Comparison of ENCODE assay signal across 22 cellular contexts in genomic region chr3:123774474-123774873, GRCh38.
DNase-seq lines count a peak whose midpoint lies in the region; ATAC-seq and TF ChIP-seq lines count a peak whose summit lies in the region.
"Had no signal": no experiment of that assay in that cellular context is flagged by ENCODE, and none has a peak within 500 bp of the region (broad histone marks: within the 10 kb centered on the region; RNA-seq: fewer than 3 reads in every experiment).

No MANE protein-coding gene starts in this region.

- intact Hi-C loops in sciatic nerve (cut with DNase I), result no loop called here

- H3K9ac ChIP-seq in adipocyte (ENCODE audit: low read length), result peak overlapping the region; percentile 56
- H3K9ac ChIP-seq: BLaER1 had no signal

- H3K27me3 Mint-ChIP-seq in type B pancreatic cell, result peaks cover 2% of the 10 kb centered on the region

- H3K9me3 Mint-ChIP-seq in type B pancreatic cell, result no peaks in the 10 kb centered on the region
- H3K9me3 Mint-ChIP-seq: CD4-positive, alpha-beta memory T cell; H9 had no signal

- DNase-seq in adipocyte (ENCODE audit: low read depth), result no peak
- no peak for DNase-seq in sciatic nerve (ENCODE audit: low spot score)
- DNase-seq in type B pancreatic cell (ENCODE audit: extremely low spot score, unreplicated experiment), result no peak
- DNase-seq in effector memory CD4-positive, alpha-beta T cell, result no peak
- DNase-seq: CD4-positive, alpha-beta memory T cell; DMS153; GDM1; H9; Karpas-422; NCI-H1436; NCI-H1930; NCI-H226; NCI-H524 treated with DMSO at 0.1 percent for 48 hours; PC-3; RPMI8226; SHP77 treated with DMSO at 0.1 percent for 48 hours had no signal

- peaks cover 15% of the 10 kb centered on the region for H3K4me1 Mint-ChIP-seq in type B pancreatic cell (ENCODE audit: unreplicated experiment)
- H3K4me1 Mint-ChIP-seq: CD4-positive, alpha-beta memory T cell; H9; IgD-negative memory B cell had no signal

- peaks cover 5% of the 10 kb centered on the region for H3K36me3 ChIP-seq in adipocyte (ENCODE audit: control insufficient read depth, insufficient read depth, low read length, severe bottlenecking)
- H3K36me3 ChIP-seq in effector memory CD4-positive, alpha-beta T cell (ENCODE audit: control insufficient read depth, insufficient read depth, low read length), result no peaks in the 10 kb centered on the region

- no peaks in the 10 kb centered on the region for H3K27me3 ChIP-seq in adipocyte (replicated peaks; ENCODE audit: control insufficient read depth, insufficient read depth, low read length)
- no peaks in the 10 kb centered on the region for H3K27me3 ChIP-seq in layer of hippocampus (ENCODE audit: control insufficient read depth, insufficient read depth, low read length)
- H3K27me3 ChIP-seq in effector memory CD4-positive, alpha-beta T cell (replicated peaks; ENCODE audit: control insufficient read depth, insufficient read depth, low read length, poor library complexity, severe bottlenecking), result no peaks in the 10 kb centered on the region
- H3K27me3 ChIP-seq: BLaER1 had no signal

- no peaks in the 10 kb centered on the region for H3K9me3 ChIP-seq in adipocyte (ENCODE audit: control insufficient read depth, low read length)
- H3K9me3 ChIP-seq in effector memory CD4-positive, alpha-beta T cell (ENCODE audit: control insufficient read depth, low read length), result no peaks in the 10 kb centered on the region
- H3K9me3 ChIP-seq: BLaER1 had no signal

- peaks cover 19% of the 10 kb centered on the region for H3K4me1 ChIP-seq in adipocyte (ENCODE audit: control insufficient read depth, insufficient read depth, low read length)
- no peaks in the 10 kb centered on the region for H3K4me1 ChIP-seq in effector memory CD4-positive, alpha-beta T cell (ENCODE audit: control insufficient read depth, insufficient read depth, low read length, poor library complexity, severe bottlenecking)

- H3K4me3 ChIP-seq in adipocyte (ENCODE audit: low read length), result peak overlapping the region; percentile 49
- H3K4me3 ChIP-seq in effector memory CD4-positive, alpha-beta T cell (ENCODE audit: insufficient read depth, low read depth, low read length, poor library complexity, severe bottlenecking), result no peak overlapping the region
- H3K4me3 ChIP-seq: BLaER1 had no signal

- TF ChIP-seq CTCF in type B pancreatic cell (conservative IDR thresholded peaks at IDR 0.05), result no peak

- peak overlapping the region; percentile 47 for H3K27ac Mint-ChIP-seq in type B pancreatic cell
- H3K27ac Mint-ChIP-seq: CD4-positive, alpha-beta memory T cell had no signal

- no peak overlapping the region for H3K4me3 Mint-ChIP-seq in type B pancreatic cell
- H3K4me3 Mint-ChIP-seq: CD4-positive, alpha-beta memory T cell; H9; IgD-negative memory B cell had no signal

- H3K27ac ChIP-seq in layer of hippocampus (ENCODE audit: low read depth, low read length), result peak overlapping the region; percentile 1
- no peak overlapping the region for H3K27ac ChIP-seq in effector memory CD4-positive, alpha-beta T cell (ENCODE audit: insufficient read depth, low read length, poor library complexity, severe bottlenecking)
- H3K27ac ChIP-seq: BLaER1, HL-60 had no signal

- H3K36me3 Mint-ChIP-seq in type B pancreatic cell, result no peaks in the 10 kb centered on the region
- H3K36me3 Mint-ChIP-seq: CD4-positive, alpha-beta memory T cell; IgD-negative memory B cell had no signal

- ATAC-seq in sciatic nerve (peak; percentile 61), GM21515 (IDR thresholded peaks at IDR 0.05; ENCODE audit: unreplicated experiment) (no peak), GM19455 (IDR thresholded peaks at IDR 0.05; ENCODE audit: unreplicated experiment) (no peak)
- ATAC-seq: PC-3 had no signal
